In the genomic region with DNA sequence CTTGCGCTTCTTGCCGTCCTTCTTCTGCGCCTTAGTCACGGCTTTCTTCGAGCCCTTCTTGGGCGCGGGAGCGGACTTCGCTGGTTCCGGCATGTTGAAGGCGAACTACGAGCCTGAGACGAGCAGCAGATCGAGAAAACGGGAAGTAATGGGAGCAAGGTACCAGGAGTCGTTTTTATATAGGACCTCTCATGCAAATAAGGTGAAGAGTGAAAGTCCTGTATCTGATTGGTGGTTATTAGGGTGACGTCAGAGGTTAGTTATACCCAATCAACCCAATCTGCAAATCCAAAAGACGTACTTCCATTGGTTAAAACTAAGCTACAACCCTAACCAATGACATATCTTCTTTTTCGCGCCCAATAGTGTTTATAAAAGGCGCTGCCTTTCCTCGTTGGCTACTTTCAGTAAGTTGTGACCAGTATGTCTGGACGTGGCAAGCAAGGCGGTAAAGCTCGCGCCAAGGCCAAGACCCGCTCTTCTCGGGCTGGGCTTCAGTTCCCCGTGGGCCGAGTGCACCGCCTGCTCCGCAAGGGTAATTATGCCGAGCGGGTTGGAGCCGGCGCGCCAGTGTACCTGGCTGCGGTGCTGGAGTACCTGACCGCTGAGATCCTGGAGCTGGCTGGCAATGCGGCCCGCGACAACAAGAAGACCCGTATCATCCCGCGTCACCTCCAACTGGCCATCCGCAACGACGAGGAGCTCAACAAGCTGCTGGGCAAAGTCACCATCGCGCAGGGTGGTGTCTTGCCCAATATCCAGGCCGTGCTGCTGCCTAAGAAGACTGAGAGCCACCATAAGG, we compare ENCODE assay signal across 1 cellular context.
TF ChIP-seq lines count a peak whose summit lies in the region.

No MANE protein-coding gene starts in this region.

TF ChIP-seq in HEK293, 187 proteins besides CTCF, POLR2A, EP300 and RAD21 (continued from another document and continues in another):
- TF ChIP-seq TRIM28 (IDR thresholded peaks at IDR 0.05; ENCODE audit: borderline replicate concordance, low read length) (peak; percentile 73; the same call in 1 of the 2 replicates), GFI1B (tag by site-specific recombination; IDR thresholded peaks at IDR 0.05) (peak; percentile 61; the same call in 1 of the 2 replicates), ZNF274 (IDR thresholded peaks at IDR 0.05; ENCODE audit: low read length) (no peak), ZNF274 (tag by site-specific recombination; IDR thresholded peaks at IDR 0.05; ENCODE audit: borderline replicate concordance) (no peak), ZNF596 (tag by site-specific recombination; IDR thresholded peaks at IDR 0.05) (no peak), HOXA7 (CRISPR knock-in tag; IDR thresholded peaks at IDR 0.05; ENCODE audit: borderline replicate concordance) (no peak), KLF8 (tag by site-specific recombination; IDR thresholded peaks at IDR 0.05) (no peak; the same call in none of the 2 replicates), ZNF157 (tag by site-specific recombination; IDR thresholded peaks at IDR 0.05) (no peak), ZNF530 (tag by site-specific recombination; IDR thresholded peaks at IDR 0.05; ENCODE audit: low read depth) (no peak), ZSCAN23 (tag by site-specific recombination; IDR thresholded peaks at IDR 0.05) (no peak; the same call in 1 of the 2 replicates), ZNF544 (tag by site-specific recombination; IDR thresholded peaks at IDR 0.05) (no peak), ZNF174 (tag by site-specific recombination; IDR thresholded peaks at IDR 0.05) (no peak), ZNF423 (tag by site-specific recombination; IDR thresholded peaks at IDR 0.05) (no peak), ZNF114 (tag by site-specific recombination; IDR thresholded peaks at IDR 0.05) (no peak), ZNF112 (tag by site-specific recombination; IDR thresholded peaks at IDR 0.05) (no peak), ZNF707 (tag by site-specific recombination; IDR thresholded peaks at IDR 0.05) (no peak), ZNF302 (tag by site-specific recombination; IDR thresholded peaks at IDR 0.05; ENCODE audit: low read depth) (no peak), ZNF121 (tag by site-specific recombination; IDR thresholded peaks at IDR 0.05) (peak; percentile 56), RBAK (tag by site-specific recombination; IDR thresholded peaks at IDR 0.05) (no peak), WT1 (tag by site-specific recombination; IDR thresholded peaks at IDR 0.05) (0 out of 2 replicates have a peak, but pooled peaks have one; percentile 22), ZNF555 (tag by site-specific recombination; conservative IDR thresholded peaks at IDR 0.05) (no peak), ZNF501 (tag by site-specific recombination; IDR thresholded peaks at IDR 0.05) (peak; percentile 96), ZBTB7A (tag by site-specific recombination; IDR thresholded peaks at IDR 0.05; ENCODE audit: low read depth) (no peak; the same call in 1 of the 2 replicates), ZFP69B (tag by site-specific recombination; IDR thresholded peaks at IDR 0.05) (0 out of 2 replicates have a peak, but pooled peaks have one; percentile 45), GLI4 (tag by site-specific recombination; IDR thresholded peaks at IDR 0.05) (peak; percentile 88; the same call in 1 of the 2 replicates), ZNF629 (tag by site-specific recombination; IDR thresholded peaks at IDR 0.05) (peak; percentile 93), PRDM10 (tag by site-specific recombination; IDR thresholded peaks at IDR 0.05) (no peak), ZNF335 (tag by site-specific recombination; conservative IDR thresholded peaks at IDR 0.05) (peak; percentile 68), ZSCAN16 (tag by site-specific recombination; IDR thresholded peaks at IDR 0.05) (peak; percentile 58; the same call in 1 of the 2 replicates), ZNF785 (tag by site-specific recombination; IDR thresholded peaks at IDR 0.05) (no peak), ZNF366 (tag by site-specific recombination; conservative IDR thresholded peaks at IDR 0.05) (no peak), ZNF148 (tag by site-specific recombination; IDR thresholded peaks at IDR 0.05; ENCODE audit: borderline replicate concordance) (no peak), SCRT1 (tag by site-specific recombination; IDR thresholded peaks at IDR 0.05; ENCODE audit: borderline replicate concordance) (no peak), ZNF404 (tag by site-specific recombination; IDR thresholded peaks at IDR 0.05) (no peak), ZFP3 (tag by site-specific recombination; IDR thresholded peaks at IDR 0.05; ENCODE audit: low read depth) (no peak), ZNF776 (tag by site-specific recombination; IDR thresholded peaks at IDR 0.05; ENCODE audit: borderline replicate concordance) (no peak; the same call in 1 of the 2 replicates), ZNF473 (tag by site-specific recombination; IDR thresholded peaks at IDR 0.05) (no peak), ZNF626 (tag by site-specific recombination; IDR thresholded peaks at IDR 0.05) (no peak), ZBTB26 (tag by site-specific recombination; optimal IDR thresholded peaks at IDR 0.05) (peak; percentile 52), ZNF16 (tag by site-specific recombination; IDR thresholded peaks at IDR 0.05; ENCODE audit: low read depth) (no peak), ZNF677 (tag by site-specific recombination; IDR thresholded peaks at IDR 0.05) (no peak), KLF16 (tag by site-specific recombination; IDR thresholded peaks at IDR 0.05) (no peak), KLF7 (tag by site-specific recombination; IDR thresholded peaks at IDR 0.05; ENCODE audit: borderline replicate concordance) (no peak), ZNF202 (tag by site-specific recombination; IDR thresholded peaks at IDR 0.05; ENCODE audit: borderline replicate concordance) (no peak), ZNF23 (tag by site-specific recombination; IDR thresholded peaks at IDR 0.05; ENCODE audit: borderline replicate concordance) (no peak), ZNF133 (tag by site-specific recombination; IDR thresholded peaks at IDR 0.05) (no peak)
- TF ChIP-seq, protein P1, sequence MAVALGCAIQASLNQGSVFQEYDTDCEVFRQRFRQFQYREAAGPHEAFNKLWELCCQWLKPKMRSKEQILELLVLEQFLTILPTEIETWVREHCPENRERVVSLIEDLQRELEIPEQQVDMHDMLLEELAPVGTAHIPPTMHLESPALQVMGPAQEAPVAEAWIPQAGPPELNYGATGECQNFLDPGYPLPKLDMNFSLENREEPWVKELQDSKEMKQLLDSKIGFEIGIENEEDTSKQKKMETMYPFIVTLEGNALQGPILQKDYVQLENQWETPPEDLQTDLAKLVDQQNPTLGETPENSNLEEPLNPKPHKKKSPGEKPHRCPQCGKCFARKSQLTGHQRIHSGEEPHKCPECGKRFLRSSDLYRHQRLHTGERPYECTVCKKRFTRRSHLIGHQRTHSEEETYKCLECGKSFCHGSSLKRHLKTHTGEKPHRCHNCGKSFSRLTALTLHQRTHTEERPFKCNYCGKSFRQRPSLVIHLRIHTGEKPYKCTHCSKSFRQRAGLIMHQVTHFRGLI (tag by site-specific recombination; IDR thresholded peaks at IDR 0.05) = no peak
- TF ChIP-seq, protein P2, sequence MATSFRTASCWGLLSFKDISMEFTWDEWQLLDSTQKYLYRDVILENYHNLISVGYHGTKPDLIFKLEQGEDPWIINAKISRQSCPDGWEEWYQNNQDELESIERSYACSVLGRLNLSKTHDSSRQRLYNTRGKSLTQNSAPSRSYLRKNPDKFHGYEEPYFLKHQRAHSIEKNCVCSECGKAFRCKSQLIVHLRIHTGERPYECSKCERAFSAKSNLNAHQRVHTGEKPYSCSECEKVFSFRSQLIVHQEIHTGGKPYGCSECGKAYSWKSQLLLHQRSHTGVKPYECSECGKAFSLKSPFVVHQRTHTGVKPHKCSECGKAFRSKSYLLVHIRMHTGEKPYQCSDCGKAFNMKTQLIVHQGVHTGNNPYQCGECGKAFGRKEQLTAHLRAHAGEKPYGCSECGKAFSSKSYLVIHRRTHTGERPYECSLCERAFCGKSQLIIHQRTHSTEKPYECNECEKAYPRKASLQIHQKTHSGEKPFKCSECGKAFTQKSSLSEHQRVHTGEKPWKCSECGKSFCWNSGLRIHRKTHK (tag by site-specific recombination; IDR thresholded peaks at IDR 0.05) = no peak
- TF ChIP-seq, protein P3, sequence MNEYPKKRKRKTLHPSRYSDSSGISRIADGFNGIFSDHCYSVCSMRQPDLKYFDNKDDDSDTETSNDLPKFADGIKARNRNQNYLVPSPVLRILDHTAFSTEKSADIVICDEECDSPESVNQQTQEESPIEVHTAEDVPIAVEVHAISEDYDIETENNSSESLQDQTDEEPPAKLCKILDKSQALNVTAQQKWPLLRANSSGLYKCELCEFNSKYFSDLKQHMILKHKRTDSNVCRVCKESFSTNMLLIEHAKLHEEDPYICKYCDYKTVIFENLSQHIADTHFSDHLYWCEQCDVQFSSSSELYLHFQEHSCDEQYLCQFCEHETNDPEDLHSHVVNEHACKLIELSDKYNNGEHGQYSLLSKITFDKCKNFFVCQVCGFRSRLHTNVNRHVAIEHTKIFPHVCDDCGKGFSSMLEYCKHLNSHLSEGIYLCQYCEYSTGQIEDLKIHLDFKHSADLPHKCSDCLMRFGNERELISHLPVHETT (tag by site-specific recombination; IDR thresholded peaks at IDR 0.05) = no peak; the same call in 1 of the 2 replicates
- TF ChIP-seq, protein P4, sequence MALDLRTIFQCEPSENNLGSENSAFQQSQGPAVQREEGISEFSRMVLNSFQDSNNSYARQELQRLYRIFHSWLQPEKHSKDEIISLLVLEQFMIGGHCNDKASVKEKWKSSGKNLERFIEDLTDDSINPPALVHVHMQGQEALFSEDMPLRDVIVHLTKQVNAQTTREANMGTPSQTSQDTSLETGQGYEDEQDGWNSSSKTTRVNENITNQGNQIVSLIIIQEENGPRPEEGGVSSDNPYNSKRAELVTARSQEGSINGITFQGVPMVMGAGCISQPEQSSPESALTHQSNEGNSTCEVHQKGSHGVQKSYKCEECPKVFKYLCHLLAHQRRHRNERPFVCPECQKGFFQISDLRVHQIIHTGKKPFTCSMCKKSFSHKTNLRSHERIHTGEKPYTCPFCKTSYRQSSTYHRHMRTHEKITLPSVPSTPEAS (tag by site-specific recombination; IDR thresholded peaks at IDR 0.05) = no peak; the same call in 1 of the 2 replicates
- TF ChIP-seq, protein P5, sequence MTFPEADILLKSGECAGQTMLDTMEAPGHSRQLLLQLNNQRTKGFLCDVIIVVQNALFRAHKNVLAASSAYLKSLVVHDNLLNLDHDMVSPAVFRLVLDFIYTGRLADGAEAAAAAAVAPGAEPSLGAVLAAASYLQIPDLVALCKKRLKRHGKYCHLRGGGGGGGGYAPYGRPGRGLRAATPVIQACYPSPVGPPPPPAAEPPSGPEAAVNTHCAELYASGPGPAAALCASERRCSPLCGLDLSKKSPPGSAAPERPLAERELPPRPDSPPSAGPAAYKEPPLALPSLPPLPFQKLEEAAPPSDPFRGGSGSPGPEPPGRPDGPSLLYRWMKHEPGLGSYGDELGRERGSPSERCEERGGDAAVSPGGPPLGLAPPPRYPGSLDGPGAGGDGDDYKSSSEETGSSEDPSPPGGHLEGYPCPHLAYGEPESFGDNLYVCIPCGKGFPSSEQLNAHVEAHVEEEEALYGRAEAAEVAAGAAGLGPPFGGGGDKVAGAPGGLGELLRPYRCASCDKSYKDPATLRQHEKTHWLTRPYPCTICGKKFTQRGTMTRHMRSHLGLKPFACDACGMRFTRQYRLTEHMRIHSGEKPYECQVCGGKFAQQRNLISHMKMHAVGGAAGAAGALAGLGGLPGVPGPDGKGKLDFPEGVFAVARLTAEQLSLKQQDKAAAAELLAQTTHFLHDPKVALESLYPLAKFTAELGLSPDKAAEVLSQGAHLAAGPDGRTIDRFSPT (tag by site-specific recombination; IDR thresholded peaks at IDR 0.05) = peak; percentile 85
